ENCODE assay signal across 9 cellular contexts in genomic region chr2:190535586-190535985, GRCh38. TPM values are rescaled to one million over a fixed set of nuclear protein-coding genes. Genes with fewer than 3 reads are reported as not detected.
DNase-seq lines count a peak whose midpoint lies in the region; ATAC-seq and TF ChIP-seq lines count a peak whose summit lies in the region.
"Had no signal": no experiment of that assay in that cellular context is flagged by ENCODE, and none has a peak within 500 bp of the region (broad histone marks: within the 10 kb centered on the region; RNA-seq: fewer than 3 reads in every experiment).

No MANE protein-coding gene starts in this region.

- H3K27ac ChIP-seq in KOPT-K1 (ENCODE audit: low read depth, low read length, poor library complexity, severe bottlenecking) = peak overlapping the region; percentile 98
- peak overlapping the region; percentile 34 for H3K27ac ChIP-seq in naive thymus-derived CD4-positive, alpha-beta T cell (ENCODE audit: low read depth, low read length)
- no peak overlapping the region for H3K27ac ChIP-seq in substantia nigra (ENCODE audit: low read depth, low read length, poor library complexity, severe bottlenecking)

- CTCF ChIA-PET in MCF 10A (lab: Yijun Ruan, JAX) = interaction anchor here (0.8 to 1.1 kb wide), 2 partner anchors 145 to 146 kb away, joined by 3 to 4 read pairs; no protein-coding TSS in a partner anchor
- CTCF ChIA-PET in naive thymus-derived CD4-positive, alpha-beta T cell (lab: Charles Lee) = no interaction called here

- no peaks in the 10 kb centered on the region for H3K4me1 ChIP-seq in BE2C
- peaks cover 20 to 30% of the 10 kb centered on the region in 2 donors for H3K4me1 ChIP-seq in naive thymus-derived CD4-positive, alpha-beta T cell (ENCODE audit: control insufficient read depth in 2 of 2, insufficient read depth in 2 of 2, low read length in 2 of 2)

- peaks cover 19% of the 10 kb centered on the region for H3K9me3 Mint-ChIP-seq in MCF 10A (ENCODE audit: unreplicated experiment)
- peaks cover 6 to 42% (median 22%) of the 10 kb centered on the region in 11 donors for H3K9me3 Mint-ChIP-seq in naive thymus-derived CD4-positive, alpha-beta T cell

- H3K27ac Mint-ChIP-seq in MCF 10A (ENCODE audit: low read depth, unreplicated experiment) = peak overlapping the region; percentile 98
- H3K27ac Mint-ChIP-seq in naive thymus-derived CD4-positive, alpha-beta T cell = peak overlapping the region; percentile 71 to 100 (median 82)

- peak overlapping the region; percentile 80 for H3K4me3 Mint-ChIP-seq in MCF 10A (ENCODE audit: unreplicated experiment)
- peak overlapping the region; percentile 54 to 99 (median 92) for H3K4me3 Mint-ChIP-seq in naive thymus-derived CD4-positive, alpha-beta T cell

- intact Hi-C loops in MCF 10A (cut with micrococcal nuclease) = loop anchor here (1.0 to 2.0 kb wide), 3 partner anchors 43 to 113 kb away; no protein-coding TSS in a partner anchor
- intact Hi-C loops in naive thymus-derived CD4-positive, alpha-beta T cell (cut with micrococcal nuclease) = loop anchor here (2.0 to 10.0 kb wide), 5 partner anchors 145 to 1079 kb away; partner anchors contain the start of genes ANKAR (in 1 of the 2), ORMDL1 (in 1 of the 2), PMS1 (in 1 of the 2) and STAT4 (in 1 of the 2)

- no peaks in the 10 kb centered on the region for H3K9me3 ChIP-seq in BE2C
- H3K9me3 ChIP-seq in KOPT-K1 (ENCODE audit: insufficient read depth, low read length, poor library complexity, severe bottlenecking) = peaks cover 37% of the 10 kb centered on the region
- H3K9me3 ChIP-seq in naive thymus-derived CD4-positive, alpha-beta T cell (ENCODE audit: control insufficient read depth in 2 of 3, low read length in 3 of 3) = peaks cover 5 to 10% (median 6%) of the 10 kb centered on the region in 3 experiments

- H3K27me3 ChIP-seq in BE2C = no peaks in the 10 kb centered on the region
- H3K27me3 ChIP-seq in naive thymus-derived CD4-positive, alpha-beta T cell (ENCODE audit: control insufficient read depth in 2 of 2, insufficient read depth in 2 of 2, low read length in 2 of 2) = no peaks in the 10 kb centered on the region

- no peaks in the 10 kb centered on the region for H3K27me3 Mint-ChIP-seq in MCF 10A (ENCODE audit: insufficient read depth, unreplicated experiment)
- no peaks in the 10 kb centered on the region for H3K27me3 Mint-ChIP-seq in naive thymus-derived CD4-positive, alpha-beta T cell

- no TSS peak for BruUV-seq in MCF 10A (replicated peaks; lab: Mats Ljungman, UMichigan)

- peaks cover 12% of the 10 kb centered on the region for H3K36me3 Mint-ChIP-seq in MCF 10A (ENCODE audit: insufficient read depth, unreplicated experiment)
- peaks cover 0 to 46% (median 17%) of the 10 kb centered on the region in 5 donors for H3K36me3 Mint-ChIP-seq in naive thymus-derived CD4-positive, alpha-beta T cell

- H3K36me3 ChIP-seq in BE2C (no peaks in the 10 kb centered on the region), KOPT-K1 (ENCODE audit: insufficient read depth, low read length) (peaks cover 6% of the 10 kb centered on the region; the same call in 1 of the 2 replicates)
- H3K36me3 ChIP-seq in naive thymus-derived CD4-positive, alpha-beta T cell (ENCODE audit: control insufficient read depth in 2 of 3, insufficient read depth in 3 of 3, low read length in 3 of 3) = peaks cover 0 to 2% (median 0%) of the 10 kb centered on the region in 3 experiments

- TF ChIP-seq CTCF in BE2C (IDR thresholded peaks at IDR 0.05; ENCODE audit: low read depth, low read length) (no peak), MCF 10A (IDR thresholded peaks at IDR 0.05; ENCODE audit: unreplicated experiment) (no peak)

- POLR2A ChIA-PET in MCF 10A (lab: Yijun Ruan, JAX) = interaction anchor here (0.5 to 4.1 kb wide), 24 partner anchors 9 to 775 kb away, joined by 3 to 33 read pairs (median 4); no protein-coding TSS in a partner anchor
- POLR2A ChIA-PET in naive thymus-derived CD4-positive, alpha-beta T cell (lab: Charles Lee) = interaction anchor here (0.6 to 0.9 kb wide), 3 partner anchors 12 to 128 kb away, joined by 3 to 4 read pairs (median 3); no protein-coding TSS in a partner anchor

- H3K4me3 ChIP-seq in BE2C (ENCODE audit: low read depth, low read length) = peak overlapping the region; percentile 72
- no peak overlapping the region for H3K4me3 ChIP-seq in naive thymus-derived CD4-positive, alpha-beta T cell (ENCODE audit: low read length)

- no peak for ATAC-seq in naive thymus-derived CD4-positive, alpha-beta T cell

- peaks cover 30% of the 10 kb centered on the region for H3K4me1 Mint-ChIP-seq in MCF 10A (ENCODE audit: insufficient read depth, unreplicated experiment)
- H3K4me1 Mint-ChIP-seq in naive thymus-derived CD4-positive, alpha-beta T cell = peaks cover 15 to 52% (median 49%) of the 10 kb centered on the region in 7 donors

- DNase-seq in BE2C (no peak), MCF 10A (ENCODE audit: unreplicated experiment) (no peak), AG20443 (ENCODE audit: low spot score) (no peak), substantia nigra (lab: John Stamatoyannopoulos, UW) (no peak), NCI-H82 treated with DMSO at 0.1 percent for 48 hours (lab: John Stamatoyannopoulos, UW; ENCODE audit: unreplicated experiment) (no peak)
- DNase-seq in naive thymus-derived CD4-positive, alpha-beta T cell = no peak
- no peak for DNase-seq in stimulated activated CD4-positive, alpha-beta T cell treated with anti-CD3 and anti-CD28 coated beads, Interleukin-1b, Interleukin-23, amount 100 ng/mL, for 48 hours
- DNase-seq: NCI-H524 treated with DMSO at 0.1 percent for 48 hours had no signal

RNA-seq across cellular contexts. Expression of gene NEMP2, which starts 1.1 kb away (rescaled TPM):
- 3.2 TPM for polyA plus RNA-seq in BE2C (2012; ENCODE audit: insufficient read depth, insufficient read length, low read depth)
- total RNA-seq in MCF 10A (2022) = 34.2 and 46.0 TPM in 2 replicates
- 10 to 100 TPM; 11.1 to 30.8 (median 18.4) TPM for total RNA-seq in naive thymus-derived CD4-positive, alpha-beta T cell
- polyA plus RNA-seq in naive thymus-derived CD4-positive, alpha-beta T cell = 10 to 100 TPM; 10.0 to 13.4 TPM
